Comparison of ENCODE assay signal across 1 cellular context in the genomic region with DNA sequence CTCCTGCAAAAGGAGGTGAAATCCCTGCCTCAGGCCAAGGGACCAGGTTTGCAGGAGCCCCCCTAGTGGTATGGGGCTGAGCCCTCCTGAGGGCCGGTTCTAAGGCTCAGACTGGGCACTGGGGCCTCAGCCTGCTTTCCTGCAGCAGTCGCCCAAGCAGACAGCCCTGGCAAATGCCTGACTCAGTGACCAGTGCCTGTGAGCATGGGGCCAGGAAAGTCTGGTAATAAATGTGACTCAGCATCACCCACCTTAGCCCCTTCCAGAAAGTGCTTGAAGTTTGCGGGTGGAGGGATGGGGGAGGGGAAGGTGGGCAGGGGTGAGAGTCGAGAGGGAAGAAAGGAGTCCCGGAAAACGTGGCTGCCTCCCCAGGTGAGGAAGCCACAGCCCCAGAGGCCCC.
TF ChIP-seq lines count a peak whose summit lies in the region.

No MANE protein-coding gene starts in this region.

TF ChIP-seq in GM12878, 131 proteins besides CTCF, POLR2A, EP300 and RAD21:
- TF ChIP-seq ATF7 (IDR thresholded peaks at IDR 0.05; ENCODE audit: low read depth) (no peak), RUNX3 (IDR thresholded peaks at IDR 0.05; ENCODE audit: low read length) (no peak), MEF2A (IDR thresholded peaks at IDR 0.05; ENCODE audit: insufficient read depth, low read depth, low read length) (no peak), IKZF2 (IDR thresholded peaks at IDR 0.05) (no peak), YY1 (IDR thresholded peaks at IDR 0.05; ENCODE audit: low read depth, low read length) (no peak), LARP7 (IDR thresholded peaks at IDR 0.05) (no peak), TCF7 (IDR thresholded peaks at IDR 0.05; ENCODE audit: borderline replicate concordance) (no peak), NFXL1 (IDR thresholded peaks at IDR 0.05; ENCODE audit: borderline replicate concordance) (no peak), ESRRA (IDR thresholded peaks at IDR 0.05; ENCODE audit: low read length) (no peak), GATAD2B (conservative IDR thresholded peaks at IDR 0.05; ENCODE audit: low read depth) (no peak), CHD2 (IDR thresholded peaks at IDR 0.05; ENCODE audit: borderline replicate concordance, low read depth, low read length) (no peak), MTA3 (IDR thresholded peaks at IDR 0.05; ENCODE audit: borderline replicate concordance, low read length) (no peak), FOXM1 (IDR thresholded peaks at IDR 0.05; ENCODE audit: low read depth, low read length) (no peak)
- TF ChIP-seq, protein P1, sequence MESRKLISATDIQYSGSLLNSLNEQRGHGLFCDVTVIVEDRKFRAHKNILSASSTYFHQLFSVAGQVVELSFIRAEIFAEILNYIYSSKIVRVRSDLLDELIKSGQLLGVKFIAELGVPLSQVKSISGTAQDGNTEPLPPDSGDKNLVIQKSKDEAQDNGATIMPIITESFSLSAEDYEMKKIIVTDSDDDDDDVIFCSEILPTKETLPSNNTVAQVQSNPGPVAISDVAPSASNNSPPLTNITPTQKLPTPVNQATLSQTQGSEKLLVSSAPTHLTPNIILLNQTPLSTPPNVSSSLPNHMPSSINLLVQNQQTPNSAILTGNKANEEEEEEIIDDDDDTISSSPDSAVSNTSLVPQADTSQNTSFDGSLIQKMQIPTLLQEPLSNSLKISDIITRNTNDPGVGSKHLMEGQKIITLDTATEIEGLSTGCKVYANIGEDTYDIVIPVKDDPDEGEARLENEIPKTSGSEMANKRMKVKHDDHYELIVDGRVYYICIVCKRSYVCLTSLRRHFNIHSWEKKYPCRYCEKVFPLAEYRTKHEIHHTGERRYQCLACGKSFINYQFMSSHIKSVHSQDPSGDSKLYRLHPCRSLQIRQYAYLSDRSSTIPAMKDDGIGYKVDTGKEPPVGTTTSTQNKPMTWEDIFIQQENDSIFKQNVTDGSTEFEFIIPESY (IDR thresholded peaks at IDR 0.05): no peak
- TF ChIP-seq, protein P2, sequence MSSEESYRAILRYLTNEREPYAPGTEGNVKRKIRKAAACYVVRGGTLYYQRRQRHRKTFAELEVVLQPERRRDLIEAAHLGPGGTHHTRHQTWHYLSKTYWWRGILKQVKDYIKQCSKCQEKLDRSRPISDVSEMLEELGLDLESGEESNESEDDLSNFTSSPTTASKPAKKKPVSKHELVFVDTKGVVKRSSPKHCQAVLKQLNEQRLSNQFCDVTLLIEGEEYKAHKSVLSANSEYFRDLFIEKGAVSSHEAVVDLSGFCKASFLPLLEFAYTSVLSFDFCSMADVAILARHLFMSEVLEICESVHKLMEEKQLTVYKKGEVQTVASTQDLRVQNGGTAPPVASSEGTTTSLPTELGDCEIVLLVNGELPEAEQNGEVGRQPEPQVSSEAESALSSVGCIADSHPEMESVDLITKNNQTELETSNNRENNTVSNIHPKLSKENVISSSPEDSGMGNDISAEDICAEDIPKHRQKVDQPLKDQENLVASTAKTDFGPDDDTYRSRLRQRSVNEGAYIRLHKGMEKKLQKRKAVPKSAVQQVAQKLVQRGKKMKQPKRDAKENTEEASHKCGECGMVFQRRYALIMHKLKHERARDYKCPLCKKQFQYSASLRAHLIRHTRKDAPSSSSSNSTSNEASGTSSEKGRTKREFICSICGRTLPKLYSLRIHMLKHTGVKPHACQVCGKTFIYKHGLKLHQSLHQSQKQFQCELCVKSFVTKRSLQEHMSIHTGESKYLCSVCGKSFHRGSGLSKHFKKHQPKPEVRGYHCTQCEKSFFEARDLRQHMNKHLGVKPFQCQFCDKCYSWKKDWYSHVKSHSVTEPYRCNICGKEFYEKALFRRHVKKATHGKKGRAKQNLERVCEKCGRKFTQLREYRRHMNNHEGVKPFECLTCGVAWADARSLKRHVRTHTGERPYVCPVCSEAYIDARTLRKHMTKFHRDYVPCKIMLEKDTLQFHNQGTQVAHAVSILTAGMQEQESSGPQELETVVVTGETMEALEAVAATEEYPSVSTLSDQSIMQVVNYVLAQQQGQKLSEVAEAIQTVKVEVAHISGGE (CRISPR knock-in tag; IDR thresholded peaks at IDR 0.05): no peak
- TF ChIP-seq, protein P3, sequence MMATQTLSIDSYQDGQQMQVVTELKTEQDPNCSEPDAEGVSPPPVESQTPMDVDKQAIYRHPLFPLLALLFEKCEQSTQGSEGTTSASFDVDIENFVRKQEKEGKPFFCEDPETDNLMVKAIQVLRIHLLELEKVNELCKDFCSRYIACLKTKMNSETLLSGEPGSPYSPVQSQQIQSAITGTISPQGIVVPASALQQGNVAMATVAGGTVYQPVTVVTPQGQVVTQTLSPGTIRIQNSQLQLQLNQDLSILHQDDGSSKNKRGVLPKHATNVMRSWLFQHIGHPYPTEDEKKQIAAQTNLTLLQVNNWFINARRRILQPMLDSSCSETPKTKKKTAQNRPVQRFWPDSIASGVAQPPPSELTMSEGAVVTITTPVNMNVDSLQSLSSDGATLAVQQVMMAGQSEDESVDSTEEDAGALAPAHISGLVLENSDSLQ (IDR thresholded peaks at IDR 0.05): no peak
- TF ChIP-seq, protein P4, sequence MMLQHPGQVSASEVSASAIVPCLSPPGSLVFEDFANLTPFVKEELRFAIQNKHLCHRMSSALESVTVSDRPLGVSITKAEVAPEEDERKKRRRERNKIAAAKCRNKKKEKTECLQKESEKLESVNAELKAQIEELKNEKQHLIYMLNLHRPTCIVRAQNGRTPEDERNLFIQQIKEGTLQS (IDR thresholded peaks at IDR 0.05; ENCODE audit: borderline replicate concordance, extremely low read depth, low read depth, low read length): no peak
- TF ChIP-seq, protein P5, sequence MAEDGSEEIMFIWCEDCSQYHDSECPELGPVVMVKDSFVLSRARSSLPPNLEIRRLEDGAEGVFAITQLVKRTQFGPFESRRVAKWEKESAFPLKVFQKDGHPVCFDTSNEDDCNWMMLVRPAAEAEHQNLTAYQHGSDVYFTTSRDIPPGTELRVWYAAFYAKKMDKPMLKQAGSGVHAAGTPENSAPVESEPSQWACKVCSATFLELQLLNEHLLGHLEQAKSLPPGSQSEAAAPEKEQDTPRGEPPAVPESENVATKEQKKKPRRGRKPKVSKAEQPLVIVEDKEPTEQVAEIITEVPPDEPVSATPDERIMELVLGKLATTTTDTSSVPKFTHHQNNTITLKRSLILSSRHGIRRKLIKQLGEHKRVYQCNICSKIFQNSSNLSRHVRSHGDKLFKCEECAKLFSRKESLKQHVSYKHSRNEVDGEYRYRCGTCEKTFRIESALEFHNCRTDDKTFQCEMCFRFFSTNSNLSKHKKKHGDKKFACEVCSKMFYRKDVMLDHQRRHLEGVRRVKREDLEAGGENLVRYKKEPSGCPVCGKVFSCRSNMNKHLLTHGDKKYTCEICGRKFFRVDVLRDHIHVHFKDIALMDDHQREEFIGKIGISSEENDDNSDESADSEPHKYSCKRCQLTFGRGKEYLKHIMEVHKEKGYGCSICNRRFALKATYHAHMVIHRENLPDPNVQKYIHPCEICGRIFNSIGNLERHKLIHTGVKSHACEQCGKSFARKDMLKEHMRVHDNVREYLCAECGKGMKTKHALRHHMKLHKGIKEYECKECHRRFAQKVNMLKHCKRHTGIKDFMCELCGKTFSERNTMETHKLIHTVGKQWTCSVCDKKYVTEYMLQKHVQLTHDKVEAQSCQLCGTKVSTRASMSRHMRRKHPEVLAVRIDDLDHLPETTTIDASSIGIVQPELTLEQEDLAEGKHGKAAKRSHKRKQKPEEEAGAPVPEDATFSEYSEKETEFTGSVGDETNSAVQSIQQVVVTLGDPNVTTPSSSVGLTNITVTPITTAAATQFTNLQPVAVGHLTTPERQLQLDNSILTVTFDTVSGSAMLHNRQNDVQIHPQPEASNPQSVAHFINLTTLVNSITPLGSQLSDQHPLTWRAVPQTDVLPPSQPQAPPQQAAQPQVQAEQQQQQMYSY (CRISPR knock-in tag; IDR thresholded peaks at IDR 0.05): no peak
